ENCODE assay signal across 8 cellular contexts in genomic region chr20:24991897-24992419, GRCh38. TPM values are rescaled to one million over a fixed set of nuclear protein-coding genes. Genes with fewer than 3 reads are reported as not detected.
DNase-seq lines count a peak whose midpoint lies in the region; ATAC-seq and TF ChIP-seq lines count a peak whose summit lies in the region.

No MANE protein-coding gene starts in this region.

- H3K9me3 ChIP-seq in Peyer's patch: no peaks in the 10 kb centered on the region
- H3K9me3 ChIP-seq in mesodermal cell (ENCODE audit: control insufficient read depth, low read length): no peaks in the 10 kb centered on the region
- H3K9me3 ChIP-seq in aorta (ENCODE audit: control insufficient read depth, low read length): no peaks in the 10 kb centered on the region

- ATAC-seq in GM18505 (IDR thresholded peaks at IDR 0.05; ENCODE audit: unreplicated experiment) (peak; percentile 26), HG02970 (IDR thresholded peaks at IDR 0.05; ENCODE audit: low FRiP score, unreplicated experiment) (peak; percentile 11), aorta (ENCODE audit: low FRiP score) (peak; percentile 3)

- H3K27me3 Mint-ChIP-seq in dendritic cell treated with granulocyte-macrophage colony-stimulating factor and Interleukin-4, amounts not matched to agents 40 ng/mL and 50 ng/mL, for 4 days: peaks cover 2% of the 10 kb centered on the region

- TF ChIP-seq CTCF in AG04449 (IDR thresholded peaks at IDR 0.05; ENCODE audit: insufficient read depth, low read length, missing control alignments) (no peak), Peyer's patch (IDR thresholded peaks at IDR 0.05) (no peak)

- H3K36me3 ChIP-seq in Peyer's patch (no peaks in the 10 kb centered on the region), mesodermal cell (ENCODE audit: control insufficient read depth, insufficient read depth, low read length) (no peaks in the 10 kb centered on the region), aorta (ENCODE audit: control insufficient read depth in 1 of 2, insufficient read depth in 2 of 2, low read length in 1 of 2) (no peaks in the 10 kb centered on the region)

- no peaks in the 10 kb centered on the region for H3K27me3 ChIP-seq in Peyer's patch
- H3K27me3 ChIP-seq in aorta (ENCODE audit: control insufficient read depth in 1 of 2, insufficient read depth in 2 of 2, low read length in 1 of 2): no peaks in the 10 kb centered on the region

- intact Hi-C loops in dendritic cell treated with granulocyte-macrophage colony-stimulating factor and Interleukin-4, amounts not matched to agents 40 ng/mL and 50 ng/mL, for 4 days (cut with micrococcal nuclease): loop anchor here (2.0 to 10.0 kb wide), 6 partner anchors 40 to 705 kb away; partner anchors contain the start of genes ENTPD6, NANP and ZNF337
- intact Hi-C loops in aorta (cut with DNase I): loop anchor here (2.0 to 10.0 kb wide), 6 partner anchors 205 to 405 kb away; partner anchors contain the start of genes ENTPD6 (in 2 of the 2) and ABHD12 (in 1 of the 2)

- H3K4me3 Mint-ChIP-seq in dendritic cell treated with granulocyte-macrophage colony-stimulating factor and Interleukin-4, amounts not matched to agents 40 ng/mL and 50 ng/mL, for 4 days: peak overlapping the region; percentile 98

- CTCF ChIA-PET in AG04449 (lab: Yijun Ruan, JAX): no interaction called here

- H3K4me1 Mint-ChIP-seq in dendritic cell treated with granulocyte-macrophage colony-stimulating factor and Interleukin-4, amounts not matched to agents 40 ng/mL and 50 ng/mL, for 4 days (ENCODE audit: low read depth): peaks cover 70% of the 10 kb centered on the region

- H3K4me1 ChIP-seq in Peyer's patch (peaks cover 0 to 41% (median 6%) of the 10 kb centered on the region in 4 donors), mesodermal cell (ENCODE audit: control insufficient read depth, insufficient read depth, low read length, poor library complexity, severe bottlenecking) (peaks cover 7% of the 10 kb centered on the region), aorta (ENCODE audit: control insufficient read depth in 1 of 2, insufficient read depth in 2 of 2, low read length in 2 of 2) (no peaks in the 10 kb centered on the region)

- H3K4me3 ChIP-seq in AG04449 (ENCODE audit: low read depth, low read length) (peak overlapping the region; percentile 94), Peyer's patch (peak overlapping the region; percentile 72 to 97 (median 93)), mesodermal cell (ENCODE audit: extremely low read depth, insufficient read depth, low read length, poor library complexity, severe bottlenecking) (peak overlapping the region; percentile 74), aorta (ENCODE audit: low read length in 2 of 2) (peak overlapping the region; percentile 48 to 54)

- peaks cover 51% of the 10 kb centered on the region for H3K36me3 Mint-ChIP-seq in dendritic cell treated with granulocyte-macrophage colony-stimulating factor and Interleukin-4, amounts not matched to agents 40 ng/mL and 50 ng/mL, for 4 days (ENCODE audit: low read depth)

- peak overlapping the region; percentile 90 to 95 (median 92) for H3K27ac ChIP-seq in Peyer's patch
- no peak overlapping the region for H3K27ac ChIP-seq in mesodermal cell (ENCODE audit: low read depth, low read length, severe bottlenecking)
- no peak overlapping the region for H3K27ac ChIP-seq in aorta (ENCODE audit: low read depth in 1 of 2, low read length in 2 of 2)

- POLR2A ChIA-PET in AG04449 (lab: Yijun Ruan, JAX): no interaction called here

- no peaks in the 10 kb centered on the region for H3K9me3 Mint-ChIP-seq in dendritic cell treated with granulocyte-macrophage colony-stimulating factor and Interleukin-4, amounts not matched to agents 40 ng/mL and 50 ng/mL, for 4 days

- TF ChIP-seq POLR2A in GM18505 (IDR thresholded peaks at IDR 0.05; ENCODE audit: borderline replicate concordance, extremely low read depth, insufficient read depth, insufficient read length) (no peak), Peyer's patch (IDR thresholded peaks at IDR 0.05) (no peak)

- DNase-seq in AG04449 (ENCODE audit: low read depth, low spot score) (no peak), Peyer's patch (peak in 2 of 3 donors; percentile 30 to 63), aorta (no peak), superior temporal gyrus (ENCODE audit: extremely low spot score) (no peak)

- 1 to 3% methylated on average over 19 to 27 of the region's 32 CpGs for WGBS in mesodermal cell (ENCODE audit: insufficient coverage in 2 of 2), 2 experiments
- WGBS in aorta, 2 donors: 0% methylated on average over 32 of the region's 32 CpGs

- H3K27ac Mint-ChIP-seq in dendritic cell treated with granulocyte-macrophage colony-stimulating factor and Interleukin-4, amounts not matched to agents 40 ng/mL and 50 ng/mL, for 4 days: peak overlapping the region; percentile 95

RNA-seq across cellular contexts. Expression of gene APMAP, which starts 0.6 kb away (rescaled TPM):
- total RNA-seq in Peyer's patch (10 to 100 TPM; 19.0 to 40.9 (median 31.6) TPM), aorta (10 to 100 TPM; 43.8 to 54.1 TPM)
- polyA plus RNA-seq in mesodermal cell (2013, experiment 1 of 2): 91.6 TPM
- 79.4 TPM for polyA plus RNA-seq in mesodermal cell (2013, experiment 2 of 2)
- polyA plus RNA-seq in aorta: 10 to 100 TPM; 23.4 to 37.8 TPM

RNA-seq across cellular contexts. Expression of gene CST7, which starts 42.9 kb away (rescaled TPM):
- 1 to 10 TPM in 3 of 4 donors, not detected in 1; 4.2 to 4.7 (median 4.4) TPM for total RNA-seq in Peyer's patch
- polyA plus RNA-seq in mesodermal cell (2013, experiment 1 of 2): not detected
- not detected for polyA plus RNA-seq in mesodermal cell (2013, experiment 2 of 2)
- 1 to 10 TPM; 3.1 to 4.6 TPM for total RNA-seq in aorta
- polyA plus RNA-seq in aorta: 1 to 10 TPM; 1.0 to 3.9 TPM

Comparison
In these comparisons a context has a peak if more than half of its experiments do, and no peak if none do; other contexts are left out.
1. DNase-seq: peak in Peyer's patch (2 of 3); none in AG04449 (single experiment), aorta (0 of 2) and superior temporal gyrus (single experiment).
2. H3K27ac ChIP-seq: peak in Peyer's patch (4 of 4); none in mesodermal cell (single experiment) and aorta (0 of 2).
3. Peak in every context shown above with its lines, with median percentiles within 50 percentile points of each other: H3K4me3 ChIP-seq and ATAC-seq.